Comparison of ENCODE assay signal across 8 cellular contexts in the genomic region with DNA sequence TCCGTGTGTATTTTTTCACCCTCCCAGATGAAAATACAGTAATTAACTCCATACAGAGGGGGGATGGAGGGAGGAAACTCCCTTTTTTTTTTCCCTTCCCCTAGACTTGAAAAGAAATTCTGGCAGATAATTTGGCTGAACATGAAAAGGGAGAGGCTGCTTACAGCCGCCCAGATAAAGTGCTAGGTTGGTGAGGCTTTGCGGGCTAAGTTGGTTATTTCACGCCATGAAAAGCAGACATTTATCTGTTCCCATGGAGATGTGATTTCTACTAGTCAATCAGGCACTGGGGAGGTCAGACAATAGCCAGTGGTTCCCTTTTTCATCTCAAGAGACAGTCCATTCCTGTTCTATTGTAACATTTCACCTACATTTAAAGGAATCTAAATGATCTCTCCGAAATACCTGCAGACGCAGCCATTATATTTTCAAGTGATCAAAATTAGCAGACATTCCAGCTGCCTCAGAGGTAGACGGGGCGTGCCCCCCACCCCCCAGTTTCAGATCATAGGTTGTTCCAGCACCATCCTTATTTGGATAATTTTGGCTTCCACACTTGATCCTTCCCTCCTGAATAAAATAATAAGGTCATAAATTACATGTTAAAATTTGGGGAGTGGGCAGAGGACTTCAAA.
A peak's percentile ranks its signal among the peaks of the same experiment; 100 is the strongest.
DNase-seq lines count a peak whose midpoint lies in the region; ATAC-seq and TF ChIP-seq lines count a peak whose summit lies in the region.

No MANE protein-coding gene starts in this region.

- no peak overlapping the region for H2BK12ac ChIP-seq in neuronal stem cell (ENCODE audit: low read length)

- no peak overlapping the region for H4K8ac ChIP-seq in neuronal stem cell (ENCODE audit: low read depth, low read length)

- H3K27me3 ChIP-seq in neuronal stem cell (ENCODE audit: control insufficient read depth in 3 of 3, insufficient read depth in 3 of 3, low read depth in 1 of 3, low read length in 3 of 3) = no peaks in the 10 kb centered on the region

- H3K9me3 ChIP-seq in neuronal stem cell (replicated peaks in 1 of 2; ENCODE audit: control insufficient read depth in 2 of 2, insufficient read depth in 1 of 2, low read depth in 1 of 2, low read length in 2 of 2) = no peaks in the 10 kb centered on the region

- H3K14ac ChIP-seq in neuronal stem cell (ENCODE audit: low read length) = no peak overlapping the region

- DNase-seq in DMS79 (lab: John Stamatoyannopoulos, UW) = peak; percentile 39
- peak; percentile 71 for DNase-seq in NB4 (ENCODE audit: low read depth)
- peak; percentile 27 for DNase-seq in dedifferentiated amniotic fluid mesenchymal stem cell (ENCODE audit: extremely low spot score)
- no peak for DNase-seq in neuronal stem cell (ENCODE audit: low spot score)
- no peak for DNase-seq in amygdala (lab: John Stamatoyannopoulos, UW)
- DNase-seq in DMS153 treated with DMSO at 0.1 percent for 48 hours (lab: John Stamatoyannopoulos, UW; ENCODE audit: unreplicated experiment) = no peak

- peak overlapping the region; percentile 78 for H2AFZ ChIP-seq in neuronal stem cell (ENCODE audit: low read length)

- peak overlapping the region; percentile 87 for H3K27ac ChIP-seq in neuronal stem cell (replicated peaks; ENCODE audit: low read length)

- ATAC-seq in HG03280 (IDR thresholded peaks at IDR 0.05; ENCODE audit: unreplicated experiment) = no peak
- no peak for ATAC-seq in HG02571 (IDR thresholded peaks at IDR 0.05; ENCODE audit: unreplicated experiment)

- H3K4me3 ChIP-seq in NB4 (ENCODE audit: low read depth, low read length) (peak overlapping the region; percentile 42), neuronal stem cell (ENCODE audit: low read length in 2 of 2) (peak overlapping the region in 1 of 2 donors; percentile 45)

- no peak overlapping the region for H2BK120ac ChIP-seq in neuronal stem cell (ENCODE audit: low read depth, low read length)

- H3K4me2 ChIP-seq in neuronal stem cell (ENCODE audit: insufficient read depth, low read length, poor library complexity, severe bottlenecking) = peak overlapping the region; percentile 46

- no peak for TF ChIP-seq POLR2A in NB4 (IDR thresholded peaks at IDR 0.05; ENCODE audit: extremely low read depth, insufficient read length)

- no peak overlapping the region for H2BK15ac ChIP-seq in neuronal stem cell (ENCODE audit: low read length)

- H3K79me1 ChIP-seq in neuronal stem cell (ENCODE audit: low read depth, low read length) = no peaks in the 10 kb centered on the region

- no peak overlapping the region for H3K4ac ChIP-seq in neuronal stem cell (ENCODE audit: low read length)

- peaks cover 29 to 52% of the 10 kb centered on the region in 2 donors for H3K4me1 ChIP-seq in neuronal stem cell (ENCODE audit: control insufficient read depth in 2 of 2, insufficient read depth in 1 of 2, low read depth in 1 of 2, low read length in 2 of 2)

- no CpG with 5 or more reads among the region's 8 CpGs for whole genome bisulfite sequencing in neuronal stem cell (ENCODE audit: extremely low coverage in 2 of 2, insufficient read length in 2 of 2, insufficient replicate concordance in 1 of 2), 2 donors

- H4K91ac ChIP-seq in neuronal stem cell (ENCODE audit: low read depth, low read length, poor library complexity) = no peak overlapping the region

- no peaks in the 10 kb centered on the region for H3K36me3 ChIP-seq in neuronal stem cell (replicated peaks in 1 of 2; ENCODE audit: control insufficient read depth in 2 of 2, insufficient read depth in 2 of 2, low read length in 2 of 2)

- no peak for TF ChIP-seq CTCF in NB4 (IDR thresholded peaks at IDR 0.05; ENCODE audit: low read depth, low read length)

- H2AK5ac ChIP-seq in neuronal stem cell (ENCODE audit: low read depth, low read length) = no peak overlapping the region

- H3K18ac ChIP-seq in neuronal stem cell (ENCODE audit: low read length) = no peak overlapping the region

- H3K23ac ChIP-seq in neuronal stem cell (ENCODE audit: low read depth, low read length, poor library complexity) = no peak overlapping the region

- H2BK5ac ChIP-seq in neuronal stem cell (ENCODE audit: low read length) = no peak overlapping the region

- no peak overlapping the region for H3K9ac ChIP-seq in neuronal stem cell (ENCODE audit: low read depth, low read length, poor library complexity)

Comparison
In these comparisons a context has a peak if more than half of its experiments do, and no peak if none do; other contexts are left out.
1. DNase-seq: peak in DMS79 (single experiment), NB4 (single experiment) and dedifferentiated amniotic fluid mesenchymal stem cell (single experiment); none in neuronal stem cell (single experiment), amygdala (0 of 56) and DMS153 treated with DMSO at 0.1 percent for 48 hours (single experiment).